Comparison of ENCODE assay signal across 8 cellular contexts in genomic region chr7:26090927-26091519, GRCh38.
DNase-seq lines count a peak whose midpoint lies in the region; ATAC-seq and TF ChIP-seq lines count a peak whose summit lies in the region.

No MANE protein-coding gene starts in this region.

- H3K4me3 ChIP-seq in cardiac muscle cell (no peak overlapping the region), dorsolateral prefrontal cortex (peak overlapping the region in 34 of 59 donors; percentile 0 to 48 (median 24)), mesendoderm (ENCODE audit: low read length) (no peak overlapping the region)

- H3K4me1 ChIP-seq in cardiac muscle cell (ENCODE audit: low read depth) (no peaks in the 10 kb centered on the region), mesendoderm (ENCODE audit: control insufficient read depth, low read depth, low read length) (peaks cover 1% of the 10 kb centered on the region)

- H2BK15ac ChIP-seq in mesendoderm (replicated peaks; ENCODE audit: low read depth): no peak overlapping the region

- DNase-seq in cardiac muscle cell (ENCODE audit: low read depth in 1 of 2, low spot score in 1 of 2) (peak; percentile 69 to 82), cardiac septum (ENCODE audit: low spot score) (no peak), M059J (ENCODE audit: low read depth) (peak; percentile 61), SHP77 (lab: John Stamatoyannopoulos, UW) (peak; percentile 61 to 72), dorsolateral prefrontal cortex (peak in 1 of 10 donors; percentile 26), mesendoderm (peak; percentile 84), GOT3 (lab: John Stamatoyannopoulos, UW) (no peak)

- H3K27ac ChIP-seq in cardiac muscle cell: no peak overlapping the region
- H3K27ac ChIP-seq in dorsolateral prefrontal cortex: no peak overlapping the region
- H3K27ac ChIP-seq in mesendoderm (ENCODE audit: low read depth, low read length): no peak overlapping the region

- no peaks in the 10 kb centered on the region for H3K79me1 ChIP-seq in mesendoderm (ENCODE audit: low read length)

- H3K23ac ChIP-seq in mesendoderm (ENCODE audit: low read length): no peak overlapping the region

- no peak overlapping the region for H2AK5ac ChIP-seq in mesendoderm (ENCODE audit: low read length)

- H3K9ac ChIP-seq in mesendoderm (ENCODE audit: low read length): no peak overlapping the region

- no peak overlapping the region for H3K4me2 ChIP-seq in mesendoderm (ENCODE audit: low read length)

- no CpG with 5 or more reads among the region's 6 CpGs for WGBS in mesendoderm (ENCODE audit: extremely low coverage, insufficient coverage, low lambda C conversion rate)

- intact Hi-C loops in cardiac septum (cut with DNase I) (loop anchor here (10.0 kb wide), 1 partner anchor 274 kb away; no protein-coding TSS in a partner anchor), dorsolateral prefrontal cortex (cut with DNase I) (loop anchor here (2.0 to 5.0 kb wide), 4 partner anchors 108 to 576 kb away; partner anchors contain the start of genes CBX3 (in 1 of the 2) and HNRNPA2B1 (in 1 of the 2))

- H3K36me3 ChIP-seq in cardiac muscle cell (no peaks in the 10 kb centered on the region), mesendoderm (ENCODE audit: control insufficient read depth, insufficient read depth, low read length) (no peaks in the 10 kb centered on the region)

- ATAC-seq in GM19023 (IDR thresholded peaks at IDR 0.05; ENCODE audit: unreplicated experiment): no peak

- no peak overlapping the region for H2BK120ac ChIP-seq in mesendoderm (ENCODE audit: low read depth, low read length)

- TF ChIP-seq CTCF in cardiac muscle cell (IDR thresholded peaks at IDR 0.05; ENCODE audit: low read depth, low read length): peak; percentile 71
- TF ChIP-seq CTCF in dorsolateral prefrontal cortex (IDR thresholded peaks at IDR 0.05 in 54 of 56, conservative IDR thresholded peaks at IDR 0.05 in 2 of 56; ENCODE audit: low read depth in 1 of 56, partially characterized antibody in 56 of 56): peak; percentile 53 to 93 (median 75)

- no peaks in the 10 kb centered on the region for H3K79me2 ChIP-seq in mesendoderm (ENCODE audit: control insufficient read depth, insufficient read depth, low read length)

- no peak overlapping the region for H4K5ac ChIP-seq in mesendoderm (ENCODE audit: low read length)

- no peak overlapping the region for H3K18ac ChIP-seq in mesendoderm (ENCODE audit: low read length)

- no peak overlapping the region for H4K8ac ChIP-seq in mesendoderm (ENCODE audit: low read depth, low read length)

- no peaks in the 10 kb centered on the region for H3K27me3 ChIP-seq in cardiac muscle cell
- H3K27me3 ChIP-seq in dorsolateral prefrontal cortex: no peaks in the 10 kb centered on the region
- no peaks in the 10 kb centered on the region for H3K27me3 ChIP-seq in mesendoderm (ENCODE audit: insufficient read depth, low read length, poor library complexity)

- no peak overlapping the region for H3K56ac ChIP-seq in mesendoderm (ENCODE audit: low read length)

- no peak overlapping the region for H3K4ac ChIP-seq in mesendoderm (ENCODE audit: low read depth, low read length)

- no peak overlapping the region for H2BK5ac ChIP-seq in mesendoderm (ENCODE audit: low read length)

- no peaks in the 10 kb centered on the region for H3K9me3 ChIP-seq in cardiac muscle cell (ENCODE audit: low read depth)

Comparison
In these comparisons a context has a peak if more than half of its experiments do, and no peak if none do; other contexts are left out.
1. DNase-seq: peak in cardiac muscle cell (2 of 2), M059J (single experiment), SHP77 (2 of 2) and mesendoderm (single experiment); none in cardiac septum (single experiment) and GOT3 (single experiment).
2. H3K4me3 ChIP-seq: peak in dorsolateral prefrontal cortex (34 of 59); none in cardiac muscle cell (single experiment) and mesendoderm (single experiment).